ENCODE assay signal across 11 cellular contexts in the genomic region with DNA sequence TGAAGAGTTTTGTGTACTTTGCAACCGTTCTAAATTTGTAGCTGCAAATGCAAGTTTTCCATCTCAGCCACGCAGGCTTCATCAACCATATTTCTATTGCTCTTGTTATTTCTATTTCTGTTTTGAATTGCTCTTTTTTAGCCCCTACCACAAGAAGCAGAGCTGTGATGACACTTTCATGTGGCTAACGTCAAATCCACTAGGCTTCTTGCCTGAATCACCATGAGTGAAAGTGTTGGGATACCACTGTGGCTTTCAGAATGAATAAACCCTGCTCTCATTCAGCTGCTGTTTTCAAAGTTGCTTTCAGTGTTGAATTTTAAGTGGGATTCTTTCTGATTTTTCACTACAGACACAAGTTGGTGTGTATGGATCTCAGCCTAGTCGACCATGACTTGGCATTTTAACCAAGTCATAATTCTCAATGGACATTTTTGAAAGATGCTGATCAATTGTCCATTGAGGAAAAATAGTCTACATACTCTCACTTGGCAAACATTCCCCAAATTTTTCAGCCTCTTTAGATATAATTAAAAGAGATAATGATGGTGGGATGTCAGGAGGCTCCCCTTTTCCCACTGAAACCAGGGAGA. TPM values are rescaled to one million over a fixed set of nuclear protein-coding genes. Genes with fewer than 3 reads are reported as not detected.
DNase-seq lines count a peak whose midpoint lies in the region; ATAC-seq, FAIRE-seq and TF ChIP-seq lines count a peak whose summit lies in the region.
"Had no signal": no experiment of that assay in that cellular context is flagged by ENCODE, and none has a peak within 500 bp of the region (broad histone marks: within the 10 kb centered on the region; RNA-seq: fewer than 3 reads in every experiment).

No MANE protein-coding gene starts in this region.

- H3K27me3 ChIP-seq in SJCRH30 (0 out of 2 replicates have a peak, but pooled peaks cover 4% of the 10 kb centered on the region), prostate gland (replicated peaks; ENCODE audit: insufficient read depth) (no peaks in the 10 kb centered on the region)

- H3K36me3 ChIP-seq in SJCRH30 (no peaks in the 10 kb centered on the region), prostate gland (no peaks in the 10 kb centered on the region)

- no peak overlapping the region for H3K4me3 Mint-ChIP-seq in activated naive CD8-positive, alpha-beta T cell treated with anti-CD3 and anti-CD28 coated beads for 36 hours

- H3K4me1 ChIP-seq in SJCRH30: peaks cover 4% of the 10 kb centered on the region
- H3K4me1 ChIP-seq in prostate gland (replicated peaks): no peaks in the 10 kb centered on the region

- H3K4me1 Mint-ChIP-seq in activated naive CD8-positive, alpha-beta T cell treated with anti-CD3 and anti-CD28 coated beads for 36 hours: peaks cover 16% of the 10 kb centered on the region

- intact Hi-C loops in prostate gland (cut with DNase I): no loop called here

- no peaks in the 10 kb centered on the region for H3K36me3 Mint-ChIP-seq in activated naive CD8-positive, alpha-beta T cell treated with anti-CD3 and anti-CD28 coated beads for 36 hours

- TF ChIP-seq CTCF in prostate gland (IDR thresholded peaks at IDR 0.05): no peak

- H3K4me3 ChIP-seq in SJCRH30 (no peak overlapping the region), prostate gland (no peak overlapping the region)

- FAIRE-seq in GM12891 (lab: Jason Lieb, UNC): peak; percentile 51
- FAIRE-seq: HTR-8/SVneo had no signal

- 72% methylated on average over 4 of the region's 4 CpGs for WGBS in prostate gland

- H3K9me3 ChIP-seq in SJCRH30 (replicated peaks) (no peaks in the 10 kb centered on the region), prostate gland (no peaks in the 10 kb centered on the region)

- DNase-seq in GM12891 (ENCODE audit: insufficient read length, low spot score): peak; percentile 1
- peak; percentile 56 for DNase-seq in activated naive CD8-positive, alpha-beta T cell treated with anti-CD3 and anti-CD28 coated beads for 36 hours
- DNase-seq in SJCRH30: no peak
- no peak for DNase-seq in DMS53 treated with DMSO at 0.1 percent for 48 hours (lab: John Stamatoyannopoulos, UW; ENCODE audit: unreplicated experiment)
- no peak for DNase-seq in prostate gland (ENCODE audit: low spot score)
- no peak for DNase-seq in HuH-7.5 (ENCODE audit: low spot score)
- DNase-seq: DND-41, mesenchymal stem cell had no signal

- H3K27ac Mint-ChIP-seq in activated naive CD8-positive, alpha-beta T cell treated with anti-CD3 and anti-CD28 coated beads for 36 hours: peak overlapping the region; percentile 79

- no peak overlapping the region for H3K27ac ChIP-seq in SJCRH30
- no peak overlapping the region for H3K27ac ChIP-seq in prostate gland

- H3K9me3 Mint-ChIP-seq in activated naive CD8-positive, alpha-beta T cell treated with anti-CD3 and anti-CD28 coated beads for 36 hours: peaks cover 2% of the 10 kb centered on the region

- H3K27me3 Mint-ChIP-seq in activated naive CD8-positive, alpha-beta T cell treated with anti-CD3 and anti-CD28 coated beads for 36 hours: peaks cover 27% of the 10 kb centered on the region

- TF ChIP-seq POLR2A in GM12891 (IDR thresholded peaks at IDR 0.05; ENCODE audit: low read depth, low read length): no peak
- no peak for TF ChIP-seq POLR2A in prostate gland (IDR thresholded peaks at IDR 0.05)

- ATAC-seq in GM19372 (IDR thresholded peaks at IDR 0.05; ENCODE audit: low read depth, unreplicated experiment) (peak; percentile 62), HG03066 (IDR thresholded peaks at IDR 0.05; ENCODE audit: low read depth, unreplicated experiment) (peak; percentile 76)

TF ChIP-seq in GM12891, 5 proteins besides CTCF, POLR2A, EP300 and RAD21:
- no peak for TF ChIP-seq PAX5 (IDR thresholded peaks at IDR 0.05; ENCODE audit: insufficient read depth, low read length, severe bottlenecking)
- TF ChIP-seq POU2F2 (IDR thresholded peaks at IDR 0.05; ENCODE audit: low read depth, low read length): no peak
- TF ChIP-seq TAF1 (IDR thresholded peaks at IDR 0.05; ENCODE audit: low read depth, low read length): no peak
- TF ChIP-seq POLR2AphosphoS5 (IDR thresholded peaks at IDR 0.05; ENCODE audit: low read depth, low read length): no peak
- no peak for TF ChIP-seq SPI1 (IDR thresholded peaks at IDR 0.05; ENCODE audit: low read depth, low read length)

RNA-seq across cellular contexts. Expression of a gene that starts 41.0 kb away (rescaled TPM):
- polyA plus RNA-seq in GM12891 (2012; ENCODE audit: low read depth, missing spikeins): 6.9 TPM
- total RNA-seq in activated naive CD8-positive, alpha-beta T cell treated with anti-CD3 and anti-CD28 coated beads for 36 hours: 100 to 1,000 TPM in 1 of 2 experiments, 10 to 100 TPM in 1; 87.5 to 105 TPM
- 50.5 and 53.1 TPM in 2 replicates for total RNA-seq in SJCRH30 (2014; rRNA removed; shearing (Covaris generic))
- 10 to 100 TPM; 13.3 to 33.5 TPM for total RNA-seq in prostate gland

Comparison
In these comparisons a context has a peak if more than half of its experiments do, and no peak if none do; other contexts are left out.
1. DNase-seq: peak in GM12891 (single experiment) and activated naive CD8-positive, alpha-beta T cell treated with anti-CD3 and anti-CD28 coated beads for 36 hours (single experiment); none in SJCRH30 (0 of 2), DMS53 treated with DMSO at 0.1 percent for 48 hours (single experiment), prostate gland (single experiment) and HuH-7.5 (single experiment).